ENCODE assay signal across 2 cellular contexts in genomic region chr11:60944504-60945294, GRCh38.
TF ChIP-seq lines count a peak whose summit lies in the region.

No MANE protein-coding gene starts in this region.

TF ChIP-seq in HCT116, 20 proteins besides CTCF, POLR2A, EP300 and RAD21 (continued from another document):
- TF ChIP-seq JUND (IDR thresholded peaks at IDR 0.05), result no peak

TF ChIP-seq in K562, 482 proteins besides CTCF, POLR2A, EP300 and RAD21 (continued from another document):
- TF ChIP-seq, protein P1, sequence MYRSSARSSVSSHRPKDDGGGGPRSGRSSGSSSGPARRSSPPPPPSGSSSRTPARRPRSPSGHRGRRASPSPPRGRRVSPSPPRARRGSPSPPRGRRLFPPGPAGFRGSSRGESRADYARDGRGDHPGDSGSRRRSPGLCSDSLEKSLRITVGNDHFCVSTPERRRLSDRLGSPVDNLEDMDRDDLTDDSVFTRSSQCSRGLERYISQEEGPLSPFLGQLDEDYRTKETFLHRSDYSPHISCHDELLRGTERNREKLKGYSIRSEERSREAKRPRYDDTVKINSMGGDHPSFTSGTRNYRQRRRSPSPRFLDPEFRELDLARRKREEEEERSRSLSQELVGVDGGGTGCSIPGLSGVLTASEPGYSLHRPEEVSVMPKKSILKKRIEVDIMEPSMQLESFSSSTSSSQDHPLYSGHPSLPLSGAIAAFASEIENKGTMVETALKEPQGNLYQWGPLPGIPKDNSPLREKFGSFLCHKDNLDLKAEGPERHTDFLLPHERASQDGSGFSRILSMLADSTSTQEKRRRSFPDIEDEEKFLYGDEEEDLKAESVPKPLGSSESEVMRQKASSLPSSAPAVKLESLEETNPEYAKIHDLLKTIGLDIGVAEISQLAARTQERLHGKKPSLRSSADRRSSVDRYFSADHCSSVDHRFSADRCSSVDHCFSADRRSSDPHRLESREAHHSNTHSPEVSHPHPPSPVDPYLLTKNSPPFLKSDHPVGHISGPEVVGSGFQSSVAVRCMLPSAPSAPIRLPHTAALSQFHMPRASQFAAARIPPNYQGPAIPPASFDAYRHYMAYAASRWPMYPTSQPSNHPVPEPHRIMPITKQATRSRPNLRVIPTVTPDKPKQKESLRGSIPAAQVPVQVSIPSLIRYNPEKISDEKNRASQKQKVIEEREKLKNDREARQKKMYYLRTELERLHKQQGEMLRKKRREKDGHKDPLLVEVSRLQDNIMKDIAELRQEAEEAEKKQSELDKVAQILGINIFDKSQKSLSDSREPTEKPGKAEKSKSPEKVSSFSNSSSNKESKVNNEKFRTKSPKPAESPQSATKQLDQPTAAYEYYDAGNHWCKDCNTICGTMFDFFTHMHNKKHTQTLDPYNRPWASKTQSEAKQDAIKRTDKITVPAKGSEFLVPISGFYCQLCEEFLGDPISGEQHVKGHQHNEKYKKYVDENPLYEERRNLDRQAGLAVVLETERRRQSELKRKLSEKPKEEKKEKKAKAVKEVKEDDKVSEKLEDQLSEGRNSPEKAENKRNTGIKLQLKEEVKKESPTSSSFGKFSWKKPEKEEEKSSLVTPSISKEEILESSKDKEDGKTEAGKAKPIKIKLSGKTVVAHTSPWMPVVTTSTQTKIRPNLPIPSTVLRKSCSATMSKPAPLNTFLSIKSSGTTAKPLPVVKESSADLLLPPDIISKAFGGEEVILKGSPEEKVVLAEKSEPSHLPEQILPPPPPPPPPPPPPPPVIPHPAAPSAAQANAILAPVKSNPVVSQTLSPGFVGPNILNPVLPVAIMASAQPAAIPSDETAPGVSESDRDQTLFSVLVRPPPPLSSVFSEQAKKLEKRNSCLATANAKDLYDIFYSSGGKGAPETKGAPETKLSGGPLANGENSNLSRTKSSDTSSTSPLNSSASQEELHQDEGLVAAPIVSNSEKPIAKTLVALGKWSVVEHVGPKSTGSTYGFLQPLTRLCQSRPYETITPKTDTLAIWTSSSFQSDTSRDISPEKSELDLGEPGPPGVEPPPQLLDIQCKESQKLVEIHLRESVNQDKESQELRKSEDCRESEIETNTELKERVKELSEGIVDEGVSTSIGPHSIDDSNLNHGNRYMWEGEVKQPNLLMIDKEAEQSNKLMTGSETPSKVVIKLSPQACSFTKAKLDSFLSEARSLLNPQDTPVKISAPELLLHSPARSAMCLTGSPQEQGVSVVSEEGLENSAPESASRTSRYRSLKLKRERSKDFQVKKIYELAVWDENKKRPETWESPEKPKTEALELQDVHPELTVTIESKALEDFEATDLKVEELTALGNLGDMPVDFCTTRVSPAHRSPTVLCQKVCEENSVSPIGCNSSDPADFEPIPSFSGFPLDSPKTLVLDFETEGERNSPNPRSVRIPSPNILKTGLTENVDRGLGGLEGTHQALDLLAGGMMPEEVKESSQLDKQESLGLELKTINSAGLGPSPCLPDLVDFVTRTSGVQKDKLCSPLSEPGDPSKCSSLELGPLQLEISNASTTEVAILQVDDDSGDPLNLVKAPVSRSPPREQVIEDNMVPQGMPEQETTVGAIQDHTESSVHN (IDR thresholded peaks at IDR 0.05; ENCODE audit: borderline replicate concordance in 1 of 2, low read depth in 1 of 2), result no peak
- peak; percentile 48; the same call in 1 of the 2 replicates for TF ChIP-seq NR2C2 (CRISPR knock-in tag; IDR thresholded peaks at IDR 0.05)
- peak; percentile 77 for TF ChIP-seq NR2C2 (tag; IDR thresholded peaks at IDR 0.05)
- TF ChIP-seq, protein P2, sequence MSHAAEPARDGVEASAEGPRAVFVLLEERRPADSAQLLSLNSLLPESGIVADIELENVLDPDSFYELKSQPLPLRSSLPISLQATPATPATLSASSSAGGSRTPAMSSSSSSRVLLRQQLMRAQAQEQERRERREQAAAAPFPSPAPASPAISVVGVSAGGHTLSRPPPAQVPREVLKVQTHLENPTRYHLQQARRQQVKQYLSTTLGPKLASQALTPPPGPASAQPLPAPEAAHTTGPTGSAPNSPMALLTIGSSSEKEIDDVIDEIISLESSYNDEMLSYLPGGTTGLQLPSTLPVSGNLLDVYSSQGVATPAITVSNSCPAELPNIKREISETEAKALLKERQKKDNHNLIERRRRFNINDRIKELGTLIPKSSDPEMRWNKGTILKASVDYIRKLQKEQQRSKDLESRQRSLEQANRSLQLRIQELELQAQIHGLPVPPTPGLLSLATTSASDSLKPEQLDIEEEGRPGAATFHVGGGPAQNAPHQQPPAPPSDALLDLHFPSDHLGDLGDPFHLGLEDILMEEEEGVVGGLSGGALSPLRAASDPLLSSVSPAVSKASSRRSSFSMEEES (CRISPR knock-in tag; IDR thresholded peaks at IDR 0.05), result no peak
- no peak for TF ChIP-seq TEAD4 (IDR thresholded peaks at IDR 0.05; ENCODE audit: low read length)
- no peak for TF ChIP-seq TEAD4 (CRISPR knock-in tag; IDR thresholded peaks at IDR 0.05; ENCODE audit: borderline replicate concordance)
- no peak for TF ChIP-seq UBTF (IDR thresholded peaks at IDR 0.05; ENCODE audit: borderline replicate concordance in 1 of 2, low read depth in 2 of 2, low read length in 2 of 2)
- no peak for TF ChIP-seq HSF4 (CRISPR knock-in tag; IDR thresholded peaks at IDR 0.05; ENCODE audit: borderline replicate concordance)
- no peak for TF ChIP-seq ZNF830 (CRISPR knock-in tag; IDR thresholded peaks at IDR 0.05)
- no peak for TF ChIP-seq NBN (IDR thresholded peaks at IDR 0.05; ENCODE audit: low read depth)
- no peak for TF ChIP-seq OTX1 (CRISPR knock-in tag; IDR thresholded peaks at IDR 0.05)
- no peak for TF ChIP-seq PML (IDR thresholded peaks at IDR 0.05; ENCODE audit: low read length)
- no peak for TF ChIP-seq HMGN3 (IDR thresholded peaks at IDR 0.05; ENCODE audit: borderline replicate concordance, extremely low read depth, insufficient read length, low read depth, low read length)
- TF ChIP-seq FOXK2 (conservative IDR thresholded peaks at IDR 0.05 in 1 of 2, IDR thresholded peaks at IDR 0.05 in 1 of 2; ENCODE audit: low read depth in 2 of 2), result no peak
- TF ChIP-seq NFYB (IDR thresholded peaks at IDR 0.05; ENCODE audit: extremely low read depth, insufficient read length), result no peak
- TF ChIP-seq MYNN (IDR thresholded peaks at IDR 0.05), result no peak
- TF ChIP-seq MYNN (CRISPR knock-in tag; IDR thresholded peaks at IDR 0.05), result no peak
- TF ChIP-seq HIVEP1 (CRISPR knock-in tag; IDR thresholded peaks at IDR 0.05), result no peak
- TF ChIP-seq CREBBP (IDR thresholded peaks at IDR 0.05; ENCODE audit: low read depth, low read length), result no peak
- no peak for TF ChIP-seq JUN (IDR thresholded peaks at IDR 0.05; ENCODE audit: borderline replicate concordance, low read depth, low read length)
- TF ChIP-seq JUN (CRISPR knock-in tag; IDR thresholded peaks at IDR 0.05; ENCODE audit: borderline replicate concordance), result no peak
- 0 out of 2 replicates have a peak, but pooled peaks have one; percentile 36 for TF ChIP-seq L3MBTL2 (IDR thresholded peaks at IDR 0.05)
- no peak for TF ChIP-seq NFIX (CRISPR knock-in tag; IDR thresholded peaks at IDR 0.05; ENCODE audit: low read depth)
- TF ChIP-seq BHLHE40 (IDR thresholded peaks at IDR 0.05; ENCODE audit: low read length), result no peak
- TF ChIP-seq MLX (CRISPR knock-in tag; conservative IDR thresholded peaks at IDR 0.05), result no peak
- no peak for TF ChIP-seq ZNF695 (CRISPR knock-in tag; IDR thresholded peaks at IDR 0.05)
- TF ChIP-seq RBFOX2 (IDR thresholded peaks at IDR 0.05; ENCODE audit: low read depth, low read length), result no peak
- no peak for TF ChIP-seq ZNF354B (CRISPR knock-in tag; IDR thresholded peaks at IDR 0.05)
- TF ChIP-seq, protein P3, sequence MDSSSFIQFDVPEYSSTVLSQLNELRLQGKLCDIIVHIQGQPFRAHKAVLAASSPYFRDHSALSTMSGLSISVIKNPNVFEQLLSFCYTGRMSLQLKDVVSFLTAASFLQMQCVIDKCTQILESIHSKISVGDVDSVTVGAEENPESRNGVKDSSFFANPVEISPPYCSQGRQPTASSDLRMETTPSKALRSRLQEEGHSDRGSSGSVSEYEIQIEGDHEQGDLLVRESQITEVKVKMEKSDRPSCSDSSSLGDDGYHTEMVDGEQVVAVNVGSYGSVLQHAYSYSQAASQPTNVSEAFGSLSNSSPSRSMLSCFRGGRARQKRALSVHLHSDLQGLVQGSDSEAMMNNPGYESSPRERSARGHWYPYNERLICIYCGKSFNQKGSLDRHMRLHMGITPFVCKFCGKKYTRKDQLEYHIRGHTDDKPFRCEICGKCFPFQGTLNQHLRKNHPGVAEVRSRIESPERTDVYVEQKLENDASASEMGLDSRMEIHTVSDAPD (CRISPR knock-in tag; IDR thresholded peaks at IDR 0.05), result no peak
- no peak for TF ChIP-seq ZNF444 (CRISPR knock-in tag; IDR thresholded peaks at IDR 0.05)
- TF ChIP-seq, protein P4, sequence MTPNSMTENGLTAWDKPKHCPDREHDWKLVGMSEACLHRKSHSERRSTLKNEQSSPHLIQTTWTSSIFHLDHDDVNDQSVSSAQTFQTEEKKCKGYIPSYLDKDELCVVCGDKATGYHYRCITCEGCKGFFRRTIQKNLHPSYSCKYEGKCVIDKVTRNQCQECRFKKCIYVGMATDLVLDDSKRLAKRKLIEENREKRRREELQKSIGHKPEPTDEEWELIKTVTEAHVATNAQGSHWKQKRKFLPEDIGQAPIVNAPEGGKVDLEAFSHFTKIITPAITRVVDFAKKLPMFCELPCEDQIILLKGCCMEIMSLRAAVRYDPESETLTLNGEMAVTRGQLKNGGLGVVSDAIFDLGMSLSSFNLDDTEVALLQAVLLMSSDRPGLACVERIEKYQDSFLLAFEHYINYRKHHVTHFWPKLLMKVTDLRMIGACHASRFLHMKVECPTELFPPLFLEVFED (CRISPR knock-in tag; conservative IDR thresholded peaks at IDR 0.05), result no peak
- TF ChIP-seq MYC (IDR thresholded peaks at IDR 0.05; ENCODE audit: low read depth, low read length), result 0 out of 2 replicates have a peak, but pooled peaks have one; percentile 14
- TF ChIP-seq MYC (CRISPR knock-in tag; IDR thresholded peaks at IDR 0.05; ENCODE audit: borderline replicate concordance, low read depth), result no peak
- TF ChIP-seq ZNF668 (CRISPR knock-in tag; IDR thresholded peaks at IDR 0.05), result no peak
- TF ChIP-seq NR2C1 (IDR thresholded peaks at IDR 0.05), result peak; percentile 81
- peak; percentile 89 for TF ChIP-seq NR2C1 (tag; IDR thresholded peaks at IDR 0.05)
- TF ChIP-seq, protein P5, sequence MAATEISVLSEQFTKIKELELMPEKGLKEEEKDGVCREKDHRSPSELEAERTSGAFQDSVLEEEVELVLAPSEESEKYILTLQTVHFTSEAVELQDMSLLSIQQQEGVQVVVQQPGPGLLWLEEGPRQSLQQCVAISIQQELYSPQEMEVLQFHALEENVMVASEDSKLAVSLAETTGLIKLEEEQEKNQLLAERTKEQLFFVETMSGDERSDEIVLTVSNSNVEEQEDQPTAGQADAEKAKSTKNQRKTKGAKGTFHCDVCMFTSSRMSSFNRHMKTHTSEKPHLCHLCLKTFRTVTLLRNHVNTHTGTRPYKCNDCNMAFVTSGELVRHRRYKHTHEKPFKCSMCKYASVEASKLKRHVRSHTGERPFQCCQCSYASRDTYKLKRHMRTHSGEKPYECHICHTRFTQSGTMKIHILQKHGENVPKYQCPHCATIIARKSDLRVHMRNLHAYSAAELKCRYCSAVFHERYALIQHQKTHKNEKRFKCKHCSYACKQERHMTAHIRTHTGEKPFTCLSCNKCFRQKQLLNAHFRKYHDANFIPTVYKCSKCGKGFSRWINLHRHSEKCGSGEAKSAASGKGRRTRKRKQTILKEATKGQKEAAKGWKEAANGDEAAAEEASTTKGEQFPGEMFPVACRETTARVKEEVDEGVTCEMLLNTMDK (IDR thresholded peaks at IDR 0.05; ENCODE audit: borderline replicate concordance, insufficient read depth, low read depth, low read length, poor library complexity, severe bottlenecking), result peak; percentile 34
- no peak for TF ChIP-seq NCOA1 (IDR thresholded peaks at IDR 0.05; ENCODE audit: low read depth)
- TF ChIP-seq YY1 (IDR thresholded peaks at IDR 0.05; ENCODE audit: borderline replicate concordance in 1 of 3, control insufficient read depth in 1 of 3, extremely low read depth in 1 of 3, insufficient read depth in 3 of 3, insufficient read length in 1 of 3, insufficient replicate concordance in 2 of 3, low read depth in 1 of 3, low read length in 2 of 3), result peak in 2 of 3 experiments; percentile 26 to 49
- TF ChIP-seq SMAD4 (CRISPR knock-in tag; conservative IDR thresholded peaks at IDR 0.05), result no peak
- TF ChIP-seq FIP1L1 (IDR thresholded peaks at IDR 0.05; ENCODE audit: low read depth, low read length, poor library complexity, severe bottlenecking), result no peak
- no peak for TF ChIP-seq JUND (IDR thresholded peaks at IDR 0.05; ENCODE audit: borderline replicate concordance, low read depth, low read length)
- no peak for TF ChIP-seq JUND (tag; IDR thresholded peaks at IDR 0.05; ENCODE audit: borderline replicate concordance, low read depth, low read length)
- TF ChIP-seq NEUROD1 (IDR thresholded peaks at IDR 0.05; ENCODE audit: borderline replicate concordance, low read depth, low read length, partially characterized antibody), result no peak
- no peak for TF ChIP-seq GTF2F1 (IDR thresholded peaks at IDR 0.05; ENCODE audit: low read depth, low read length)
- TF ChIP-seq STAT5B (CRISPR knock-in tag; IDR thresholded peaks at IDR 0.05), result no peak
- TF ChIP-seq PHF8 (IDR thresholded peaks at IDR 0.05; ENCODE audit: borderline replicate concordance, low read length), result no peak
- peak; percentile 51 to 56; a peak in 1 of 4 replicates for TF ChIP-seq KDM1A (IDR thresholded peaks at IDR 0.05)
- no peak for TF ChIP-seq ZNF583 (CRISPR knock-in tag; IDR thresholded peaks at IDR 0.05)
